In the genomic region with DNA sequence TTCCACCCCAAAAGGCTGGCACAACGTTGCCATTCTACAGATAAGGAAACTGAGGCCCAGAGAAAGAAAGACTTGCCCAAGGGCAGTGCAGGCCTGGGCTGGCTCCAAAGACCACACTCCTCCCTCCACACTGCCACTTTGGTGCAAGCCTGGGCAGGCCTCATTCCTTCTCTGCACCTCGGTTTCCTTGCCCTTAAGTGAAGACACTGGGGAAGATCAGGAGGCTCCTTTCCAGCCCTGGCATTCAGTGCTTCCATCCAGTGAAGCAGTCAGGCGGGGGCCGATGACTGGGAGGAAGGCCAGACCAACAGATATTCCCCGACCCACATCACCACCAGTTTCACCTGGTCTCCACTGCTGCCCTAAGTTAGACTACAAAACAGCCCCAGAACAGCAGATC, we compare ENCODE assay signal across 28 cellular contexts.
"Had no signal": no experiment of that assay in that cellular context is flagged by ENCODE, and none has a peak within 500 bp of the region (broad histone marks: within the 10 kb centered on the region; RNA-seq: fewer than 3 reads in every experiment).

No MANE protein-coding gene starts in this region.

- H3K9me3 Mint-ChIP-seq: activated CD4-positive, alpha-beta memory T cell treated with anti-CD3 and anti-CD28 coated beads for 36 hours; activated CD4-positive, alpha-beta T cell treated with anti-CD3 and anti-CD28 coated beads, Interleukin-2, amount 10 ng/mL, durations not matched to agents 24 days and 14 days; activated naive CD4-positive, alpha-beta T cell treated with anti-CD3 and anti-CD28 coated beads, Interleukin-2, amount 50 U/mL, for 24 hours; activated naive CD8-positive, alpha-beta T cell treated with anti-CD3 and anti-CD28 coated beads, Interleukin-2, amount 50 U/mL, for 24 hours; activated T-helper 2 cell treated with anti-CD3 and anti-CD28 coated beads, Interferon-gamma antibody, Interleukin-2, Interleukin-4, amounts not matched to agents 10 μg/mL and 5 μg/mL and 100 μg/mL, durations not matched to agents 14 hours and 24 hours and 36 hours; immature natural killer cell; natural killer cell treated with Interleukin-12 subunit alpha and Interleukin-12 subunit beta and Interleukin-15 and Interleukin-18, amount 100 ng/mL, for 72 hours; stimulated activated effector memory CD8-positive, alpha-beta T cell treated with anti-CD3 and anti-CD28 coated beads, Interleukin-12 subunit alpha, Interleukin-12 subunit beta, amount 100 ng/mL, for 72 hours; stimulated activated naive CD8-positive, alpha-beta T cell treated with anti-CD3 and anti-CD28 coated beads, Interleukin-15, Interleukin-2, amounts not matched to agents 100 ng/mL and 50 ng/mL, for 24 hours had no signal

- H3K36me3 ChIP-seq: colonic mucosa, heart left ventricle, thoracic aorta, uterus had no signal

- H3K27ac ChIP-seq: colonic mucosa, heart left ventricle, thoracic aorta, uterus had no signal

- H3K4me3 Mint-ChIP-seq: activated CD4-positive, alpha-beta memory T cell treated with anti-CD3 and anti-CD28 coated beads for 36 hours; activated CD4-positive, alpha-beta T cell treated with anti-CD3 and anti-CD28 coated beads, Interleukin-2, amount 10 ng/mL, durations not matched to agents 24 days and 14 days; activated naive CD4-positive, alpha-beta T cell treated with anti-CD3 and anti-CD28 coated beads, Interleukin-2, amount 50 U/mL, for 24 hours; activated naive CD8-positive, alpha-beta T cell treated with anti-CD3 and anti-CD28 coated beads, Interleukin-2, amount 50 U/mL, for 24 hours; immature natural killer cell; natural killer cell treated with Interleukin-12 subunit alpha and Interleukin-12 subunit beta and Interleukin-15 and Interleukin-18, amount 100 ng/mL, for 72 hours; stimulated activated effector memory CD8-positive, alpha-beta T cell treated with anti-CD3 and anti-CD28 coated beads, Interleukin-12 subunit alpha, Interleukin-12 subunit beta, amount 100 ng/mL, for 72 hours; stimulated activated naive CD8-positive, alpha-beta T cell treated with anti-CD3 and anti-CD28 coated beads, Interleukin-15, Interleukin-2, amounts not matched to agents 100 ng/mL and 50 ng/mL, for 24 hours; T-helper 17 cell had no signal

- H3K27me3 Mint-ChIP-seq: activated CD4-positive, alpha-beta memory T cell treated with anti-CD3 and anti-CD28 coated beads for 36 hours; activated naive CD4-positive, alpha-beta T cell treated with anti-CD3 and anti-CD28 coated beads, Interleukin-2, amount 50 U/mL, for 24 hours; T-helper 17 cell had no signal

- H3K27ac Mint-ChIP-seq: activated CD4-positive, alpha-beta memory T cell treated with anti-CD3 and anti-CD28 coated beads for 36 hours; activated CD4-positive, alpha-beta T cell treated with anti-CD3 and anti-CD28 coated beads, Interleukin-2, amount 10 ng/mL, durations not matched to agents 24 days and 14 days; activated naive CD4-positive, alpha-beta T cell treated with anti-CD3 and anti-CD28 coated beads, Interleukin-2, amount 50 U/mL, for 24 hours; activated naive CD8-positive, alpha-beta T cell treated with anti-CD3 and anti-CD28 coated beads, Interleukin-2, amount 50 U/mL, for 24 hours; activated T-helper 2 cell treated with anti-CD3 and anti-CD28 coated beads, Interferon-gamma antibody, Interleukin-2, Interleukin-4, amounts not matched to agents 10 μg/mL and 5 μg/mL and 100 μg/mL, durations not matched to agents 14 hours and 24 hours and 36 hours; natural killer cell treated with Interleukin-12 subunit alpha and Interleukin-12 subunit beta and Interleukin-15 and Interleukin-18, amount 100 ng/mL, for 72 hours; stimulated activated effector memory CD8-positive, alpha-beta T cell treated with anti-CD3 and anti-CD28 coated beads, Interleukin-12 subunit alpha, Interleukin-12 subunit beta, amount 100 ng/mL, for 72 hours; stimulated activated naive CD8-positive, alpha-beta T cell treated with anti-CD3 and anti-CD28 coated beads, Interleukin-15, Interleukin-2, amounts not matched to agents 100 ng/mL and 50 ng/mL, for 24 hours had no signal

- H3K36me3 Mint-ChIP-seq: activated CD4-positive, alpha-beta memory T cell treated with anti-CD3 and anti-CD28 coated beads for 36 hours; activated naive CD4-positive, alpha-beta T cell treated with anti-CD3 and anti-CD28 coated beads, Interleukin-2, amount 50 U/mL, for 24 hours; immature natural killer cell; natural killer cell treated with Interleukin-12 subunit alpha and Interleukin-12 subunit beta and Interleukin-15 and Interleukin-18, amount 100 ng/mL, for 72 hours; stimulated activated effector memory CD8-positive, alpha-beta T cell treated with anti-CD3 and anti-CD28 coated beads, Interleukin-12 subunit alpha, Interleukin-12 subunit beta, amount 100 ng/mL, for 72 hours had no signal

- H3K27me3 ChIP-seq: colonic mucosa, uterus had no signal

- H3K4me3 ChIP-seq: colonic mucosa, heart left ventricle, lung, mucosa of descending colon, skin epidermis, thoracic aorta, uterus had no signal

- ATAC-seq: activated naive CD8-positive, alpha-beta T cell treated with anti-CD3 and anti-CD28 coated beads, Interleukin-2, amount 50 U/mL, for 24 hours; heart left ventricle; mucosa of descending colon; natural killer cell treated with Interleukin-12 subunit alpha and Interleukin-12 subunit beta and Interleukin-15 and Interleukin-18, amount 100 ng/mL, for 72 hours; sciatic nerve; stimulated activated effector memory CD8-positive, alpha-beta T cell treated with anti-CD3 and anti-CD28 coated beads, Interleukin-12 subunit alpha, Interleukin-12 subunit beta, amount 100 ng/mL, for 72 hours; T-helper 17 cell had no signal

- DNase-seq: activated CD4-positive, alpha-beta memory T cell treated with anti-CD3 and anti-CD28 coated beads for 36 hours; activated CD4-positive, alpha-beta T cell treated with anti-CD3 and anti-CD28 coated beads, Interleukin-2, amount 10 ng/mL, durations not matched to agents 24 days and 14 days; activated CD4-positive, CD25-positive, alpha-beta regulatory T cell treated with anti-CD3 and anti-CD28 coated beads, Interleukin-2, amount 50 U/mL, for 72 hours; activated CD8-positive, alpha-beta memory T cell treated with anti-CD3 and anti-CD28 coated beads, Interleukin-2, amount 50 U/mL, for 48 hours; activated naive CD8-positive, alpha-beta T cell treated with anti-CD3 and anti-CD28 coated beads, Interleukin-2, amount 50 U/mL, for 24 hours; activated T-cell treated with anti-CD3 and anti-CD28 coated beads, Interleukin-2, amount 50 U/mL, for 48 hours; cerebellar nuclear complex; colonic mucosa; effector CD8-positive, alpha-beta T cell; foreskin fibroblast; hypothalamus; immature natural killer cell; mucosa of descending colon; stimulated activated CD4-positive, alpha-beta T cell treated with anti-CD3 and anti-CD28 coated beads, Interleukin-12 subunit alpha, Interleukin-12 subunit beta, amount 100 ng/mL, for 4 hours; stimulated activated CD4-positive, alpha-beta T cell treated with anti-CD3 and anti-CD28 coated beads, Interleukin-4, amount 100 ng/mL, for 24 hours; T-helper 17 cell; trophoblast cell; uterus had no signal

- H3K9me3 ChIP-seq: colonic mucosa, heart left ventricle, mucosa of descending colon, thoracic aorta, uterus had no signal
